In the genomic region with DNA sequence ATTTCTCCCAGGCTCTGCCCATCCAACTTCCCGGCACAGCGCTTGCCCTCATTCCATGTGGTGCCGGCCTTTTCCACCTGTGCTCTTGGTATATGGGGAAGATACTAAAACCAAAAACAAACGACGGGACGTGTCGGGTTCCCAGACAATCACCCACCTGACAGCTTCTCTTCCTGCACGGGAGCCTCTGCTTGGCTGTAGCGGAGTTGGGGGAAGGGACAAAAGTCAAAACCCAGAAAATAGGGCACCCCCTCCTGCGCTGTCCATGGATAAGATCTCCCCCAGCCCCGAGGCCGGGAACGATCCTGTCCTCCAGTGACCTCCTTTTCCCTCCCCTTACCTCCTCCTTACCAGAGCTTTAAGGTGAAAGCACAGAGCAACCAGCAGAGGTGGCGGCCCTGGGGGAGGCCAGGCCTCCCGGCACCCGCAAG, we compare ENCODE assay signal across 8 cellular contexts. TPM values are rescaled to one million over a fixed set of nuclear protein-coding genes. Genes with fewer than 3 reads are reported as not detected.
DNase-seq lines count a peak whose midpoint lies in the region; ATAC-seq and FAIRE-seq lines count a peak whose summit lies in the region.

No MANE protein-coding gene starts in this region.

- peaks cover 35% of the 10 kb centered on the region for H3K36me3 ChIP-seq in thymus (ENCODE audit: control insufficient read depth, insufficient read depth)

- WGBS in thymus = 2% methylated on average over 16 of the region's 16 CpGs

- FAIRE-seq in frontal cortex (lab: Jason Lieb, UNC) = no peak

- POLR2A ChIA-PET in activated CD4-positive, alpha-beta T cell treated with anti-CD3 and anti-CD28 coated beads, Interleukin-2, amount 10 ng/mL, durations not matched to agents 7 days and 5 days (lab: Charles Lee) = interaction anchor here (0.6 to 1.8 kb wide), 5 partner anchors 10 to 305 kb away, joined by 3 to 9 read pairs (median 3); a partner anchor contains a TSS

- peak overlapping the region; percentile 98 for H3K4me3 ChIP-seq in thymus (ENCODE audit: low read length)

- CTCF ChIA-PET in activated CD4-positive, alpha-beta T cell treated with anti-CD3 and anti-CD28 coated beads, Interleukin-2, amount 10 ng/mL, durations not matched to agents 7 days and 5 days (lab: Charles Lee) = interaction anchor here (0.6 to 4.8 kb wide), 7 partner anchors 8 to 68 kb away, joined by 3 to 32 read pairs (median 12); a partner anchor contains a TSS

- peak overlapping the region; percentile 92 for H3K27ac Mint-ChIP-seq in activated CD4-positive, alpha-beta T cell treated with anti-CD3 and anti-CD28 coated beads, Interleukin-2, amount 10 ng/mL, durations not matched to agents 7 days and 5 days

- intact Hi-C loops in left colon (cut with DNase I, micrococcal nuclease) = no loop called here

- ATAC-seq in left colon (peak; percentile 18), GM19452 (IDR thresholded peaks at IDR 0.05; ENCODE audit: unreplicated experiment) (no peak)

- H3K27me3 ChIP-seq in thymus (ENCODE audit: control insufficient read depth, insufficient read depth) = no peaks in the 10 kb centered on the region

- no peaks in the 10 kb centered on the region for H3K27me3 Mint-ChIP-seq in activated CD4-positive, alpha-beta T cell treated with anti-CD3 and anti-CD28 coated beads, Interleukin-2, amount 10 ng/mL, durations not matched to agents 7 days and 5 days

- H3K27ac ChIP-seq in angular gyrus (ENCODE audit: low read depth, low read length) (peak overlapping the region; percentile 87), thymus (ENCODE audit: low read depth) (peak overlapping the region; percentile 92)

- H3K36me3 Mint-ChIP-seq in activated CD4-positive, alpha-beta T cell treated with anti-CD3 and anti-CD28 coated beads, Interleukin-2, amount 10 ng/mL, durations not matched to agents 7 days and 5 days (ENCODE audit: low read depth) = peaks cover 38% of the 10 kb centered on the region

- peaks cover 6% of the 10 kb centered on the region for H3K4me1 ChIP-seq in thymus (ENCODE audit: control insufficient read depth, insufficient read depth, low read length)

- DNase-seq in activated CD4-positive, alpha-beta T cell treated with anti-CD3 and anti-CD28 coated beads, Interleukin-2, amount 10 ng/mL, durations not matched to agents 7 days and 5 days = no peak
- DNase-seq in activated CD4-positive, alpha-beta T cell treated with anti-CD3 and anti-CD28 coated beads, Interleukin-2, amount 50 U/mL, for 1 hour = no peak
- DNase-seq in left colon (peak in 1 of 2 donors; percentile 24), frontal cortex (ENCODE audit: low spot score in 2 of 2) (no peak), NAMALWA (ENCODE audit: low spot score) (no peak)

- peak overlapping the region; percentile 97 for H3K4me3 Mint-ChIP-seq in activated CD4-positive, alpha-beta T cell treated with anti-CD3 and anti-CD28 coated beads, Interleukin-2, amount 10 ng/mL, durations not matched to agents 7 days and 5 days

- H3K9me3 ChIP-seq in thymus (ENCODE audit: control insufficient read depth) = peaks cover 1% of the 10 kb centered on the region

- H3K9me3 Mint-ChIP-seq in activated CD4-positive, alpha-beta T cell treated with anti-CD3 and anti-CD28 coated beads, Interleukin-2, amount 10 ng/mL, durations not matched to agents 7 days and 5 days = no peaks in the 10 kb centered on the region

- peaks cover 54% of the 10 kb centered on the region for H3K4me1 Mint-ChIP-seq in activated CD4-positive, alpha-beta T cell treated with anti-CD3 and anti-CD28 coated beads, Interleukin-2, amount 10 ng/mL, durations not matched to agents 7 days and 5 days

RNA-seq across cellular contexts. Expression of a gene that starts 0.6 kb away (rescaled TPM):
- total RNA-seq in activated CD4-positive, alpha-beta T cell treated with anti-CD3 and anti-CD28 coated beads, Interleukin-2, amount 10 ng/mL, durations not matched to agents 7 days and 5 days = 100 to 1,000 TPM; 111 to 124 TPM
- total RNA-seq in left colon (100 to 1,000 TPM; 147 to 149 TPM), frontal cortex (57.5 TPM)
- polyA plus RNA-seq in thymus = 180 TPM

RNA-seq across cellular contexts. Expression of a gene that starts 9.1 kb away (rescaled TPM):
- 1 to 10 TPM; 6.9 to 7.9 TPM for total RNA-seq in activated CD4-positive, alpha-beta T cell treated with anti-CD3 and anti-CD28 coated beads, Interleukin-2, amount 10 ng/mL, durations not matched to agents 7 days and 5 days
- total RNA-seq in left colon (10 to 100 TPM; 18.2 to 21.5 TPM), frontal cortex (7.7 TPM)
- 17.7 TPM for polyA plus RNA-seq in thymus

RNA-seq across cellular contexts. Expression of a gene that starts 9.3 kb away (rescaled TPM):
- under 1 TPM; 0.92 to 0.96 TPM for total RNA-seq in activated CD4-positive, alpha-beta T cell treated with anti-CD3 and anti-CD28 coated beads, Interleukin-2, amount 10 ng/mL, durations not matched to agents 7 days and 5 days
- total RNA-seq in left colon = 10 to 100 TPM; 61.3 to 65.4 TPM
- 98.2 TPM for polyA plus RNA-seq in thymus
- total RNA-seq in frontal cortex = 3.7 TPM

RNA-seq across cellular contexts. Expression of a gene that starts 13.5 kb away (rescaled TPM):
- total RNA-seq in activated CD4-positive, alpha-beta T cell treated with anti-CD3 and anti-CD28 coated beads, Interleukin-2, amount 10 ng/mL, durations not matched to agents 7 days and 5 days = 10 to 100 TPM; 33.5 to 36.4 TPM
- 10 to 100 TPM; 68.8 to 70.9 TPM for total RNA-seq in left colon
- polyA plus RNA-seq in thymus = 44.9 TPM
- 24.1 TPM for total RNA-seq in frontal cortex

RNA-seq across cellular contexts. Expression of a gene that starts 13.7 kb away (rescaled TPM):
- 1,000 to 10,000 TPM; 2,596 to 2,883 TPM for total RNA-seq in activated CD4-positive, alpha-beta T cell treated with anti-CD3 and anti-CD28 coated beads, Interleukin-2, amount 10 ng/mL, durations not matched to agents 7 days and 5 days
- 1,000 to 10,000 TPM; 1,062 to 1,224 TPM for total RNA-seq in left colon
- 16,610 TPM for polyA plus RNA-seq in thymus
- total RNA-seq in frontal cortex = 2,198 TPM

Comparison
In these comparisons a context has a peak if more than half of its experiments do, and no peak if none do; other contexts are left out.
1. RNA of a gene that starts 9.3 kb away (total RNA-seq): 61.3 to 65.4 TPM in left colon; 3.7 TPM in frontal cortex (single experiment) and 0.92 to 0.96 TPM in activated CD4-positive, alpha-beta T cell treated with anti-CD3 and anti-CD28 coated beads, Interleukin-2, amount 10 ng/mL, durations not matched to agents 7 days and 5 days; every median in the first group is over 10 times any median in the second.